ENCODE assay signal across 31 cellular contexts in the genomic region with DNA sequence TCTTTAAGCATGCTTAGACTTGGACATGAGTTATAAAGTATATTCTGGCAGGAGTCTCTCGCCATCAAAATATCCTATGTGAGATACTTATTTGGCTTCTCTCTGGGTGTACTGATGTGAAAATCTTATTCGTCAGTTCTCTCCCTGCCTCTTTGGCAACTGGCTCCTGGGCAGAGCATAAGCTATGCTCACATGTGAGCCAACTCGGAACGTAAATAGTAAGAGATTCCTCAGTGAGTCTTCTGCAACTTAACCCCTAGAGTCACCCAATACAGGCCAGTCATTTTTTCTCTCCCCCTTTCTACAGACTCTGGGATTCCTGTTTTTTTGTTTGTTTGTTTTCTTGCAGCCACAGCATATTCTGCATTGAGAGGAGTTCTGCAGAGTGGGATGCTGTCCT.
"Had no signal": no experiment of that assay in that cellular context is flagged by ENCODE, and none has a peak within 500 bp of the region (broad histone marks: within the 10 kb centered on the region; RNA-seq: fewer than 3 reads in every experiment).

No MANE protein-coding gene starts in this region.

- H3K36me3 ChIP-seq: esophagus squamous epithelium, gastroesophageal sphincter, left lung, lower lobe of right lung, ovary, right lobe of liver, thoracic aorta, uterus had no signal

- H3K4me3 Mint-ChIP-seq: activated CD4-positive, alpha-beta memory T cell treated with anti-CD3 and anti-CD28 coated beads, Interleukin-2, amount 10 ng/mL, durations not matched to agents 7 days and 5 days; activated CD4-positive, alpha-beta T cell treated with anti-CD3 and anti-CD28 coated beads, Interleukin-2, amount 10 ng/mL, durations not matched to agents 7 days and 5 days; activated naive CD4-positive, alpha-beta T cell treated with anti-CD3 and anti-CD28 coated beads, Interleukin-2, amount 10 ng/mL, durations not matched to agents 7 days and 5 days; activated naive CD8-positive, alpha-beta T cell treated with anti-CD3 and anti-CD28 coated beads, Interleukin-2, amount 10 ng/mL, durations not matched to agents 7 days and 5 days; activated T-cell treated with anti-CD3 and anti-CD28 coated beads, Interleukin-2, amount 50 U/mL, for 24 hours; natural killer cell treated with Interleukin-12 subunit alpha and Interleukin-12 subunit beta and Interleukin-15 and Interleukin-18, amount 100 ng/mL, for 72 hours; type B pancreatic cell had no signal

- DNase-seq: activated CD4-positive, alpha-beta memory T cell treated with anti-CD3 and anti-CD28 coated beads, Interleukin-2, amount 10 ng/mL, durations not matched to agents 7 days and 5 days; activated CD4-positive, alpha-beta T cell treated with anti-CD3 and anti-CD28 coated beads for 1 hour; activated CD4-positive, alpha-beta T cell treated with anti-CD3 and anti-CD28 coated beads, Interleukin-2, amount 10 ng/mL, durations not matched to agents 7 days and 5 days; activated CD8-positive, alpha-beta memory T cell treated with anti-CD3 and anti-CD28 coated beads, Interleukin-2, amount 50 U/mL, for 48 hours; activated gamma-delta T cell; activated naive CD4-positive, alpha-beta T cell treated with anti-CD3 and anti-CD28 coated beads, Interleukin-2, amount 10 ng/mL, durations not matched to agents 7 days and 5 days; activated naive CD8-positive, alpha-beta T cell treated with anti-CD3 and anti-CD28 coated beads, Interleukin-2, amount 10 ng/mL, durations not matched to agents 7 days and 5 days; activated T-cell treated with anti-CD3 and anti-CD28 coated beads, Interleukin-2, amount 50 U/mL, for 24 hours; amygdala; central memory CD4-positive, alpha-beta T cell; dermis blood vessel endothelial cell; effector CD4-positive, alpha-beta T cell; esophagus squamous epithelium; hippocampal formation; left lung; lower lobe of right lung; mucosa of descending colon; ovary; right lobe of liver; stimulated activated CD4-positive, alpha-beta T cell treated with anti-CD3 and anti-CD28 coated beads, Interleukin-12 subunit alpha, Interleukin-12 subunit beta, amount 100 ng/mL, for 4 hours; stimulated activated CD4-positive, alpha-beta T cell treated with anti-CD3 and anti-CD28 coated beads, Interleukin-4, amount 100 ng/mL, for 1 hour; stimulated activated naive CD8-positive, alpha-beta T cell treated with anti-CD3 and anti-CD28 coated beads, Interleukin-15, Interleukin-2, amounts not matched to agents 100 U/mL and 50 U/mL, for 24 hours; T-helper 9 cell; uterus had no signal

- H3K36me3 Mint-ChIP-seq: activated naive CD4-positive, alpha-beta T cell treated with anti-CD3 and anti-CD28 coated beads, Interleukin-2, amount 10 ng/mL, durations not matched to agents 7 days and 5 days; activated naive CD8-positive, alpha-beta T cell treated with anti-CD3 and anti-CD28 coated beads, Interleukin-2, amount 10 ng/mL, durations not matched to agents 7 days and 5 days; natural killer cell treated with Interleukin-12 subunit alpha and Interleukin-12 subunit beta and Interleukin-15 and Interleukin-18, amount 100 ng/mL, for 72 hours; type B pancreatic cell had no signal

- H3K4me3 ChIP-seq: esophagus squamous epithelium, gastroesophageal sphincter, left lung, lower lobe of right lung, mucosa of descending colon, ovary, right lobe of liver, skin epidermis, thoracic aorta, uterus had no signal

- H3K27ac Mint-ChIP-seq: activated CD4-positive, alpha-beta memory T cell treated with anti-CD3 and anti-CD28 coated beads, Interleukin-2, amount 10 ng/mL, durations not matched to agents 7 days and 5 days; activated CD4-positive, alpha-beta T cell treated with anti-CD3 and anti-CD28 coated beads, Interleukin-2, amount 10 ng/mL, durations not matched to agents 7 days and 5 days; activated naive CD4-positive, alpha-beta T cell treated with anti-CD3 and anti-CD28 coated beads, Interleukin-2, amount 10 ng/mL, durations not matched to agents 7 days and 5 days; activated naive CD8-positive, alpha-beta T cell treated with anti-CD3 and anti-CD28 coated beads, Interleukin-2, amount 10 ng/mL, durations not matched to agents 7 days and 5 days; activated T-cell treated with anti-CD3 and anti-CD28 coated beads, Interleukin-2, amount 50 U/mL, for 24 hours; natural killer cell treated with Interleukin-12 subunit alpha and Interleukin-12 subunit beta and Interleukin-15 and Interleukin-18, amount 100 ng/mL, for 72 hours; progenitor cell of endocrine pancreas; type B pancreatic cell had no signal

- H3K27me3 ChIP-seq: esophagus squamous epithelium, gastroesophageal sphincter, ovary, right lobe of liver, uterus had no signal

- H3K9me3 Mint-ChIP-seq: activated CD4-positive, alpha-beta memory T cell treated with anti-CD3 and anti-CD28 coated beads, Interleukin-2, amount 10 ng/mL, durations not matched to agents 7 days and 5 days; activated CD4-positive, alpha-beta T cell treated with anti-CD3 and anti-CD28 coated beads, Interleukin-2, amount 10 ng/mL, durations not matched to agents 7 days and 5 days; activated naive CD4-positive, alpha-beta T cell treated with anti-CD3 and anti-CD28 coated beads, Interleukin-2, amount 10 ng/mL, durations not matched to agents 7 days and 5 days; activated naive CD8-positive, alpha-beta T cell treated with anti-CD3 and anti-CD28 coated beads, Interleukin-2, amount 10 ng/mL, durations not matched to agents 7 days and 5 days; natural killer cell treated with Interleukin-12 subunit alpha and Interleukin-12 subunit beta and Interleukin-15 and Interleukin-18, amount 100 ng/mL, for 72 hours; type B pancreatic cell had no signal

- H3K4me1 ChIP-seq: esophagus squamous epithelium, gastroesophageal sphincter, left lung, lower lobe of right lung, right lobe of liver, uterus had no signal

- H3K4me1 Mint-ChIP-seq: activated CD4-positive, alpha-beta memory T cell treated with anti-CD3 and anti-CD28 coated beads, Interleukin-2, amount 10 ng/mL, durations not matched to agents 7 days and 5 days; activated CD4-positive, alpha-beta T cell treated with anti-CD3 and anti-CD28 coated beads, Interleukin-2, amount 10 ng/mL, durations not matched to agents 7 days and 5 days; activated naive CD4-positive, alpha-beta T cell treated with anti-CD3 and anti-CD28 coated beads, Interleukin-2, amount 10 ng/mL, durations not matched to agents 7 days and 5 days; activated naive CD8-positive, alpha-beta T cell treated with anti-CD3 and anti-CD28 coated beads, Interleukin-2, amount 10 ng/mL, durations not matched to agents 7 days and 5 days had no signal

- H3K27ac ChIP-seq: epithelial cell of prostate, esophagus squamous epithelium, gastroesophageal sphincter, left lung, lower lobe of right lung, ovary, right lobe of liver, skin epidermis, thoracic aorta, uterus had no signal

- H3K9me3 ChIP-seq: gastroesophageal sphincter, left lung, lower lobe of right lung, mucosa of descending colon, ovary, right lobe of liver, thoracic aorta, uterus had no signal

- ATAC-seq: gastroesophageal sphincter; left lung; lower lobe of right lung; mucosa of descending colon; natural killer cell treated with Interleukin-12 subunit alpha and Interleukin-12 subunit beta and Interleukin-15 and Interleukin-18, amount 100 ng/mL, for 72 hours; right lobe of liver; stimulated activated naive CD8-positive, alpha-beta T cell treated with anti-CD3 and anti-CD28 coated beads, Interleukin-15, Interleukin-2, amounts not matched to agents 100 U/mL and 50 U/mL, for 24 hours had no signal

- H3K27me3 Mint-ChIP-seq: activated CD4-positive, alpha-beta memory T cell treated with anti-CD3 and anti-CD28 coated beads, Interleukin-2, amount 10 ng/mL, durations not matched to agents 7 days and 5 days; activated CD4-positive, alpha-beta T cell treated with anti-CD3 and anti-CD28 coated beads, Interleukin-2, amount 10 ng/mL, durations not matched to agents 7 days and 5 days; activated naive CD4-positive, alpha-beta T cell treated with anti-CD3 and anti-CD28 coated beads, Interleukin-2, amount 10 ng/mL, durations not matched to agents 7 days and 5 days; activated naive CD8-positive, alpha-beta T cell treated with anti-CD3 and anti-CD28 coated beads, Interleukin-2, amount 10 ng/mL, durations not matched to agents 7 days and 5 days; progenitor cell of endocrine pancreas; type B pancreatic cell had no signal
